In genomic region chr3:133926736-133927542, GRCh38 we compare ENCODE assay signal across 8 cellular contexts. TPM values are rescaled to one million over a fixed set of nuclear protein-coding genes. Genes with fewer than 3 reads are reported as not detected.
DNase-seq lines count a peak whose midpoint lies in the region; ATAC-seq lines count a peak whose summit lies in the region.

No MANE protein-coding gene starts in this region.

- H3K4me2 ChIP-seq in BLaER1 treated with 17β-estradiol and CSF1 and Interleukin-3, amounts not matched to agents 10 nM and 100 nM, result peak overlapping the region; percentile 83 to 97 (median 93)

- H3K4me1 ChIP-seq in BLaER1 treated with 17β-estradiol and CSF1 and Interleukin-3, amounts not matched to agents 10 nM and 100 nM, result peaks cover 6 to 17% (median 12%) of the 10 kb centered on the region in 10 experiments; a peak in 18 of 20 replicates
- H3K4me1 ChIP-seq in skeletal muscle tissue (ENCODE audit: control insufficient read depth in 3 of 3, insufficient read depth in 3 of 3, low read length in 3 of 3), result peaks cover 4 to 5% (median 4%) of the 10 kb centered on the region in 3 donors

- ATAC-seq in GM21526 (IDR thresholded peaks at IDR 0.05; ENCODE audit: low FRiP score, unreplicated experiment) (peak; percentile 18), T-cell (replicated peaks in 1 of 4) (peak in 1 of 4 experiments; percentile 2), left ventricle myocardium superior (peak; percentile 38)

- no peaks in the 10 kb centered on the region for H3K36me3 Mint-ChIP-seq in T-cell

- CTCF ChIA-PET in T-cell (lab: Charles Lee), result no interaction called here

- peak overlapping the region; percentile 56 to 73 (median 62) for H3K4me3 ChIP-seq in BLaER1 treated with 17β-estradiol and CSF1 and Interleukin-3, amounts not matched to agents 10 nM and 100 nM
- H3K4me3 ChIP-seq in skeletal muscle tissue (ENCODE audit: low read length in 3 of 3), result peak overlapping the region; percentile 55 to 61 (median 60)

- POLR2A ChIA-PET in T-cell (lab: Charles Lee), result no interaction called here

- H4K20me1 ChIP-seq in BLaER1 treated with 17β-estradiol and CSF1 and Interleukin-3, amounts not matched to agents 10 nM and 100 nM, result peaks cover 0 to 6% (median 0%) of the 10 kb centered on the region in 11 experiments; a peak in 1 of 22 replicates

- DNase-seq in T-cell (no peak), left ventricle myocardium superior (no peak), GM19240 (ENCODE audit: insufficient read length, low spot score) (no peak), NCI-H1930 (lab: John Stamatoyannopoulos, UW) (no peak), NCI-H1436 (lab: John Stamatoyannopoulos, UW) (no peak)

- peaks cover 12 to 15% of the 10 kb centered on the region in 2 donors for H3K27me3 Mint-ChIP-seq in T-cell

- peak overlapping the region; percentile 40 to 79 (median 70) for H3K9ac ChIP-seq in BLaER1 treated with 17β-estradiol and CSF1 and Interleukin-3, amounts not matched to agents 10 nM and 100 nM
- H3K9ac ChIP-seq in skeletal muscle tissue (ENCODE audit: low read depth in 1 of 3, low read length in 3 of 3), result peak overlapping the region; percentile 23 to 76 (median 43)

- peaks cover 5 to 8% (median 6%) of the 10 kb centered on the region in 3 donors for H3K4me1 Mint-ChIP-seq in T-cell

- peak overlapping the region in 5 of 11 experiments; percentile 22 to 48 (median 41); a peak in 4 of 22 replicates for H3K27ac ChIP-seq in BLaER1 treated with 17β-estradiol and CSF1 and Interleukin-3, amounts not matched to agents 10 nM and 100 nM
- no peak overlapping the region for H3K27ac ChIP-seq in skeletal muscle tissue (ENCODE audit: low read depth, low read length)

- H3K36me3 ChIP-seq in BLaER1 treated with 17β-estradiol and CSF1 and Interleukin-3, amounts not matched to agents 10 nM and 100 nM, result no peaks in the 10 kb centered on the region
- no peaks in the 10 kb centered on the region for H3K36me3 ChIP-seq in skeletal muscle tissue (ENCODE audit: control insufficient read depth in 3 of 3, insufficient read depth in 3 of 3, low read length in 3 of 3)

- peaks cover 0 to 10% (median 0%) of the 10 kb centered on the region in 11 experiments; a peak in 1 of 22 replicates for H3K27me3 ChIP-seq in BLaER1 treated with 17β-estradiol and CSF1 and Interleukin-3, amounts not matched to agents 10 nM and 100 nM
- H3K27me3 ChIP-seq in skeletal muscle tissue (ENCODE audit: control insufficient read depth in 3 of 3, insufficient read depth in 3 of 3, low read length in 3 of 3), result peaks cover 5 to 11% (median 10%) of the 10 kb centered on the region in 3 donors

- no peak overlapping the region for H3K27ac Mint-ChIP-seq in T-cell

- no peaks in the 10 kb centered on the region for H3K9me3 Mint-ChIP-seq in T-cell

- H3K4me3 Mint-ChIP-seq in T-cell, result peak overlapping the region; percentile 63 to 70 (median 66)

- no peaks in the 10 kb centered on the region for H3K9me3 ChIP-seq in BLaER1 treated with 17β-estradiol and CSF1 and Interleukin-3, amounts not matched to agents 10 nM and 100 nM (replicated peaks in 1 of 11)
- no peaks in the 10 kb centered on the region for H3K9me3 ChIP-seq in skeletal muscle tissue (ENCODE audit: control insufficient read depth in 3 of 3, low read length in 3 of 3)

- intact Hi-C loops in left ventricle myocardium superior (cut with micrococcal nuclease), result loop anchor here (5.0 kb wide), 1 partner anchor 110 kb away; no protein-coding TSS in a partner anchor

RNA-seq across cellular contexts. Expression of gene RAB6B, which starts 31.3 kb away (rescaled TPM):
- total RNA-seq in T-cell (1 to 10 TPM in 2 of 5 donors, under 1 TPM in 3; 0.23 to 2.4 (median 0.76) TPM), left ventricle myocardium superior (51.6 TPM), skeletal muscle tissue (1.6 TPM)

Comparison
In these comparisons a context has a peak if more than half of its experiments do, and no peak if none do; other contexts are left out.
1. RNA of gene RAB6B, which starts 31.3 kb away (total RNA-seq): 51.6 TPM in left ventricle myocardium superior (single experiment); 1.6 TPM in skeletal muscle tissue (single experiment) and 0.23 to 2.4 TPM in T-cell; every median in the first group is over 10 times any median in the second.